ENCODE assay signal across 15 cellular contexts in the genomic region with DNA sequence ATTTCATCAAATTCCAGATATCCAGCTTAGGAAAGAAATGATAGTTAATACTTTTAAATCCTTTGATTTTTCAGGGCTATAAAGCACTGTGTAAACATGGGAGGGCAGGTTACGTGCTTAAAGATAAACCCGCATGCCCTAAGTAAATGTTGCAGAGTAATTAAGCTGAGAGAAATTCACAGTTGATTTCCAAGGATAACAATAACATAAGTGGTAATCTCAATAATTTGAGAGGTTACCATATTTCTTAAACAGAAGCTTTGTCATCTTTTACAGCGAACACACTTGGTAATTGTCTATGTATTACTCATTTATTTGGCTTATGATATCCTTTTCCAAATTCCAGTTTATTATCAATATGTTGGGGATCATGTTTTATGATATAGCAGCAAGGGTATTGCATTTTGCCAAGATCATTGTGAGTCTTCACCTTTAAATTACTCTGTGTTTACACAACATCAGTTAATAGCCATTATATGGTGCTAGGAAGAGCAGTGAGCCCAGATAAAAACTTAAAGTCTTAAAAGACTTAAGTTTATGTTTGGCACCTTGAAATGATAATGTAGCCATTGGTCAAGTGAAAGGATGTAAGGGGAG. TPM values are rescaled to one million over a fixed set of nuclear protein-coding genes. Genes with fewer than 3 reads are reported as not detected.
A peak's percentile ranks its signal among the peaks of the same experiment; 100 is the strongest.
DNase-seq lines count a peak whose midpoint lies in the region; ATAC-seq and TF ChIP-seq lines count a peak whose summit lies in the region.
"Had no signal": no experiment of that assay in that cellular context is flagged by ENCODE, and none has a peak within 500 bp of the region (broad histone marks: within the 10 kb centered on the region; RNA-seq: fewer than 3 reads in every experiment).

No MANE protein-coding gene starts in this region.

- H3K4me1 ChIP-seq in mucosa of descending colon (ENCODE audit: low read depth): no peaks in the 10 kb centered on the region
- no peaks in the 10 kb centered on the region for H3K4me1 ChIP-seq in heart right ventricle
- H3K4me1 ChIP-seq: BE2C had no signal

- no peaks in the 10 kb centered on the region for H3K9me3 Mint-ChIP-seq in natural killer cell
- no peaks in the 10 kb centered on the region for H3K9me3 Mint-ChIP-seq in natural killer cell treated with Interleukin-12 subunit alpha and Interleukin-12 subunit beta and Interleukin-15 and Interleukin-18, amount 100 ng/mL, for 72 hours
- H3K9me3 Mint-ChIP-seq: CD8-positive, alpha-beta memory T cell; H9 had no signal

- H3K27me3 ChIP-seq in heart right ventricle: no peaks in the 10 kb centered on the region
- H3K27me3 ChIP-seq: BE2C had no signal

- no peaks in the 10 kb centered on the region for H3K27me3 Mint-ChIP-seq in natural killer cell (ENCODE audit: low read depth in 2 of 2)
- H3K27me3 Mint-ChIP-seq in natural killer cell treated with Interleukin-12 subunit alpha and Interleukin-12 subunit beta and Interleukin-15 and Interleukin-18, amount 100 ng/mL, for 72 hours: no peaks in the 10 kb centered on the region
- H3K27me3 Mint-ChIP-seq: CD8-positive, alpha-beta memory T cell had no signal

- ATAC-seq in natural killer cell (no peak), mucosa of descending colon (peak; percentile 50), HG02588 (IDR thresholded peaks at IDR 0.05; ENCODE audit: unreplicated experiment) (no peak), GM18511 (IDR thresholded peaks at IDR 0.05; ENCODE audit: unreplicated experiment) (no peak), heart right ventricle (no peak)
- ATAC-seq in natural killer cell treated with Interleukin-12 subunit alpha and Interleukin-12 subunit beta and Interleukin-15 and Interleukin-18, amount 100 ng/mL, for 72 hours: no peak

- H3K4me3 Mint-ChIP-seq in natural killer cell: peak overlapping the region; percentile 50
- no peak overlapping the region for H3K4me3 Mint-ChIP-seq in natural killer cell treated with Interleukin-12 subunit alpha and Interleukin-12 subunit beta and Interleukin-15 and Interleukin-18, amount 100 ng/mL, for 72 hours
- H3K4me3 Mint-ChIP-seq: CD4-positive, CD25-positive, alpha-beta regulatory T cell; CD8-positive, alpha-beta memory T cell; H9 had no signal

- peaks cover 46 to 81% of the 10 kb centered on the region in 2 donors for H3K4me1 Mint-ChIP-seq in natural killer cell
- H3K4me1 Mint-ChIP-seq in natural killer cell treated with Interleukin-12 subunit alpha and Interleukin-12 subunit beta and Interleukin-15 and Interleukin-18, amount 100 ng/mL, for 72 hours (ENCODE audit: low read depth in 2 of 2): peaks cover 14 to 36% of the 10 kb centered on the region in 2 donors
- H3K4me1 Mint-ChIP-seq: CD4-positive, CD25-positive, alpha-beta regulatory T cell; CD8-positive, alpha-beta memory T cell had no signal

- H3K9me3 ChIP-seq in mucosa of descending colon (no peaks in the 10 kb centered on the region), heart right ventricle (no peaks in the 10 kb centered on the region)
- H3K9me3 ChIP-seq: BE2C, Caco-2 had no signal

- DNase-seq in natural killer cell (no peak), LoVo (ENCODE audit: low spot score) (peak; percentile 28), mucosa of descending colon (no peak), heart right ventricle (no peak)
- no peak for DNase-seq in natural killer cell treated with Interleukin-12 subunit alpha and Interleukin-12 subunit beta and Interleukin-15 and Interleukin-18, amount 100 ng/mL, for 72 hours (ENCODE audit: low spot score)
- DNase-seq: ACHN; BE2C; C1 segment of cervical spinal cord; Caco-2; CD4-positive, CD25-positive, alpha-beta regulatory T cell; CD8-positive, alpha-beta memory T cell; H9 had no signal

- H3K36me3 Mint-ChIP-seq in natural killer cell: peaks cover 5% of the 10 kb centered on the region
- H3K36me3 Mint-ChIP-seq in natural killer cell treated with Interleukin-12 subunit alpha and Interleukin-12 subunit beta and Interleukin-15 and Interleukin-18, amount 100 ng/mL, for 72 hours: no peaks in the 10 kb centered on the region
- H3K36me3 Mint-ChIP-seq: CD4-positive, CD25-positive, alpha-beta regulatory T cell; CD8-positive, alpha-beta memory T cell had no signal

- H3K36me3 ChIP-seq in mucosa of descending colon (ENCODE audit: low read depth): no peaks in the 10 kb centered on the region
- H3K36me3 ChIP-seq in heart right ventricle: no peaks in the 10 kb centered on the region
- H3K36me3 ChIP-seq: BE2C had no signal

- intact Hi-C loops in natural killer cell (cut with micrococcal nuclease): loop anchor here (5.0 kb wide), 1 partner anchor 34 kb away; no protein-coding TSS in a partner anchor
- intact Hi-C loops in mucosa of descending colon (cut with DNase I, micrococcal nuclease): no loop called here
- intact Hi-C loops in heart right ventricle (cut with DNase I): no loop called here

- TF ChIP-seq CTCF in natural killer cell (IDR thresholded peaks at IDR 0.05) (no peak), mucosa of descending colon (IDR thresholded peaks at IDR 0.05) (no peak), heart right ventricle (IDR thresholded peaks at IDR 0.05) (no peak)

- H3K4me3 ChIP-seq in mucosa of descending colon (no peak overlapping the region), heart right ventricle (no peak overlapping the region)

- no peak overlapping the region for H3K27ac ChIP-seq in heart right ventricle

- WGBS in heart right ventricle, 2 donors: 65 to 80% methylated on average over 3 of the region's 3 CpGs

- H3K27ac Mint-ChIP-seq in natural killer cell: peak overlapping the region; percentile 94 to 98
- H3K27ac Mint-ChIP-seq in natural killer cell treated with Interleukin-12 subunit alpha and Interleukin-12 subunit beta and Interleukin-15 and Interleukin-18, amount 100 ng/mL, for 72 hours: no peak overlapping the region
- H3K27ac Mint-ChIP-seq: CD4-positive, CD25-positive, alpha-beta regulatory T cell; CD8-positive, alpha-beta memory T cell; H9 had no signal

RNA-seq across cellular contexts. Expression of a gene that starts 15.4 kb away (rescaled TPM):
- total RNA-seq in natural killer cell (10 to 100 TPM; 17.3 to 72.5 (median 31.9) TPM), mucosa of descending colon (1 to 10 TPM; 1.7 to 3.0 (median 1.8) TPM), heart right ventricle (1 to 10 TPM in 4 of 10 donors, under 1 TPM in 6; 0.21 to 3.1 (median 0.83) TPM)
- total RNA-seq in natural killer cell treated with Interleukin-12 subunit alpha and Interleukin-12 subunit beta and Interleukin-15 and Interleukin-18, amount 100 ng/mL, for 72 hours: under 1 TPM in 1 of 2 donors, not detected in 1; 0.33 TPM
- under 1 TPM in 1 of 2 donors, not detected in 1; 0.07 TPM for polyA plus RNA-seq in heart right ventricle
- total RNA-seq: CD4-positive, CD25-positive, alpha-beta regulatory T cell; CD8-positive, alpha-beta memory T cell had no signal
- polyA plus RNA-seq: CD4-positive, CD25-positive, alpha-beta regulatory T cell; CD8-positive, alpha-beta memory T cell had no signal

RNA-seq across cellular contexts. Expression of a gene that starts 37.5 kb away (rescaled TPM):
- not detected for total RNA-seq in natural killer cell
- total RNA-seq in natural killer cell treated with Interleukin-12 subunit alpha and Interleukin-12 subunit beta and Interleukin-15 and Interleukin-18, amount 100 ng/mL, for 72 hours: not detected
- under 1 TPM in 1 of 3 donors, not detected in 2; 0.35 TPM for total RNA-seq in mucosa of descending colon
- total RNA-seq in heart right ventricle: not detected
- polyA plus RNA-seq in heart right ventricle: not detected
- total RNA-seq: Caco-2; CD4-positive, CD25-positive, alpha-beta regulatory T cell; CD8-positive, alpha-beta memory T cell; H1; H9 had no signal
- polyA plus RNA-seq: CD4-positive, CD25-positive, alpha-beta regulatory T cell; CD8-positive, alpha-beta memory T cell had no signal

Comparison
In these comparisons a context has a peak if more than half of its experiments do, and no peak if none do; other contexts are left out.
1. H3K27ac Mint-ChIP-seq: peak in natural killer cell (2 of 2); none in natural killer cell treated with Interleukin-12 subunit alpha and Interleukin-12 subunit beta and Interleukin-15 and Interleukin-18, amount 100 ng/mL, for 72 hours (0 of 2).
2. RNA of a gene that starts 15.4 kb away (total RNA-seq): 17.3 to 72.5 TPM in natural killer cell; 1.7 to 3.0 TPM in mucosa of descending colon, 0.21 to 3.1 TPM in heart right ventricle and 0.33 TPM in natural killer cell treated with Interleukin-12 subunit alpha and Interleukin-12 subunit beta and Interleukin-15 and Interleukin-18, amount 100 ng/mL, for 72 hours; every median in the first group is over 4 times any median in the second.